8 cellular contexts compared by ENCODE assay signal in the genomic region with DNA sequence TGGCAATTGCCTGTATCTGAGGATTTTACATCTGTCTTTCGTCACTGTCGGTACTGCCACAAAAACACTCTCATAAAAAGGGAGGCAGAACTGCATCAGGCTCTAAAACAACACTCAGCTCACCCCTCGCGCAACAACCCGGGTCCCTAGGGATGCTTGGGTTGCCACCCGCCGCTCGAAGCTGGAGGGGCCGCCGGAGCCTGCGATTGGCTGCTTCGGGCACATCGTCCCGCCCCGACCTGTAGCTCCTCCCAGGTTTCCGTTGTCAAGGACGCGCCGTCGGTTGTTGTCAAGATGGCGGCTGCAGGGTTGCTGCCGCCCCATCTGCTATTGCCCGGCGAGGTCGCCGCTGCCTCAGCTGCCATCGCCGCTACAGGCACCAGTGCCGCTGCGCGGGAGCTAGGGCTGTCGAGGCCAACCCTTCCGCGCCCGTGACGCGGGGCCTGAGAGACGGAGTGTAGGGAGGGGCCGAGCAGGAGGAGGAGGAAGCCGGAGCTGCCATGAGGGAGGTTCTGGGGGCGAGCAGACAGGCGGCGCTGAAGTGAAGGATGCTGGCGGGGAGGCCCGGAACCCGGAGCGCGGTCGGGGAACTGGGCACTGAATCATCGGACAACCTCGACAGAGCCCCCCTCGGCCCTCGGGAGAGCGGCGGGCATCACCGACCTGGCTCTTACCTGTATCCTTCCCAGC. TPM values are rescaled to one million over a fixed set of nuclear protein-coding genes. Genes with fewer than 3 reads are reported as not detected.
DNase-seq lines count a peak whose midpoint lies in the region; ATAC-seq and TF ChIP-seq lines count a peak whose summit lies in the region.

A gene with protein sequence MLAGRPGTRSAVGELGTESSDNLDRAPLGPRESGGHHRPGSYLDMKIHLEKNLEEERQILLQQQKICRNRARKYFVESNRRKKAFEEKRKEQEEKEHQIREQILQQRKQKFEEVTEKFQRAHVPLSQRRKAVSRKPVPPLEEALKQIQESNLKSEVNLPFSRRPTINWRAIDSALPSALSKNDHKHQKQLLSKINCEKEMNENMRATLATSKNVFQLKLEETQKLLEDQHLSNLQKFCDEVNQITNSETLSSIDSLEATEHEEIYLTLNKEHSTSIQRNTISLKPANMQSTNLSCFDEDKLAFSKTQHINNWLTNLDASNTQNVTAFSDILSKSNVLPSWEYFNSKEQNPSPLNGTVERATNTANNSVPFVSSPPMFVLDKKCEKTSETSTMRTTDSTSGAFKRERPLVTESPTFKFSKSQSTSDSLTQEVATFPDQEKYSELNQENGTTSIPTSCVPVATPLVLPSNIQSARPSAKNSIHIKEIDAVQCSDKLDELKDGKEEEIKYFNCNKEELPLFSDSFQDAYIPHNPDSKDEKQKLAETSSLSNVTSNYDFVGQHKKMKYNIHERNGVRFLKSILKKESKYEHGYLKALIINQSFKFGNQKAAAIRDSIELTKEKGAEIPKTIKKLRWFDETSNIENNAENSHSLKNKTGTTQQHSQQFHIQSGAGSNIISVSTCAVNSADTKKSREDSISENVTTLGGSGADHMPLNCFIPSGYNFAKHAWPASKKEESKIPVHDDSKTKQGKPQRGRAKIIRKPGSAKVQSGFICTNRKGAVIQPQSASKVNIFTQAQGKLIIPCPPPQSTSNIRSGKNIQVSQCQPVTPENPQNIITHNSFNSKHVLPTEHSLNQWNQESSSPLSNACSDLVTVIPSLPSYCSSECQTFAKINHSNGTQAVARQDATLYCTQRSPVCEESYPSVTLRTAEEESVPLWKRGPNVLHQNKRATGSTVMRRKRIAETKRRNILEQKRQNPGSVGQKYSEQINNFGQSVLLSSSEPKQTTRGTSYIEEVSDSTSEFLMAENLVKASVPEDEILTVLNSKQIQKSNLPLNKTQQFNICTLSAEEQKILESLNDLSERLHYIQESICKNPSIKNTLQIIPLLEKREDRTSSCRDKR (plus strand): TSS at position 274 of the 690 bp plus-strand sequence. CDS start 275 bp downstream, at position 549.

- H3K27ac ChIP-seq in C4-2B, result peak within 1 kb of the TSS; percentile 63
- peak within 1 kb of the TSS; percentile 59 for H3K27ac ChIP-seq in endodermal cell (ENCODE audit: low read depth, low read length)

- peak within 1 kb of the TSS; percentile 93 for H3K27ac Mint-ChIP-seq in endodermal cell

- ATAC-seq in GM19452 (IDR thresholded peaks at IDR 0.05; ENCODE audit: unreplicated experiment) (peak; percentile 100), HG03575 (IDR thresholded peaks at IDR 0.05; ENCODE audit: extremely low read depth, insufficient number of reproducible peaks, low FRiP score, unreplicated experiment) (peak; percentile 93)

- peak within 1 kb of the TSS; percentile 58 for H3K9ac ChIP-seq in endodermal cell (ENCODE audit: extremely low read depth, low read length, poor library complexity, severe bottlenecking)

- no peaks in the 10 kb centered on the region for H3K27me3 ChIP-seq in endodermal cell (ENCODE audit: control insufficient read depth, insufficient read depth, low read length, poor library complexity, severe bottlenecking)

- peaks cover 18% of the 10 kb centered on the region for H3K4me1 Mint-ChIP-seq in endodermal cell

- TF ChIP-seq CTCF in C4-2B (conservative IDR thresholded peaks at IDR 0.05), result peak; percentile 50
- TF ChIP-seq CTCF in endodermal cell (conservative IDR thresholded peaks at IDR 0.05), result peak; percentile 61

- H3K4me1 ChIP-seq in endodermal cell (ENCODE audit: control insufficient read depth, insufficient read depth, low read length), result no peaks in the 10 kb centered on the region

- no peaks in the 10 kb centered on the region for H3K9me3 Mint-ChIP-seq in endodermal cell

- H3K9me3 ChIP-seq in endodermal cell (ENCODE audit: control insufficient read depth, low read length), result no peaks in the 10 kb centered on the region

- no peaks in the 10 kb centered on the region for H3K36me3 ChIP-seq in endodermal cell (ENCODE audit: control insufficient read depth, insufficient read depth, low read length)

- peak within 1 kb of the TSS; percentile 86 for H3K4me3 ChIP-seq in endodermal cell (ENCODE audit: low read length)

- DNase-seq in NCI-H82 treated with DMSO at 0.1 percent for 48 hours (lab: John Stamatoyannopoulos, UW; ENCODE audit: unreplicated experiment), result peak; percentile 67
- DNase-seq in activated CD8-positive, alpha-beta memory T cell treated with anti-CD3 and anti-CD28 coated beads, Interleukin-2, amount 50 U/mL, for 1 hour (ENCODE audit: extremely low read depth), result peak; percentile 78
- peak; percentile 98 for DNase-seq in endodermal cell
- peak; percentile 96 for DNase-seq in mesenteric fat pad (ENCODE audit: low spot score)
- DNase-seq in stimulated activated CD8-positive, alpha-beta memory T cell treated with anti-CD3 and anti-CD28 coated beads, Interleukin-15, amount 100 ng/mL, for 1 hour (ENCODE audit: low read depth), result peak; percentile 91

- H3K27me3 Mint-ChIP-seq in endodermal cell (ENCODE audit: insufficient read depth), result no peaks in the 10 kb centered on the region

- 0 to 1% methylated on average over 22 to 56 of the region's 56 CpGs for WGBS in endodermal cell (ENCODE audit: insufficient coverage in 1 of 2, insufficient read length in 1 of 2), 2 experiments

- peak within 1 kb of the TSS; percentile 84 for H3K4me3 Mint-ChIP-seq in endodermal cell

- H3K36me3 Mint-ChIP-seq in endodermal cell (ENCODE audit: low read depth), result no peaks in the 10 kb centered on the region

RNA-seq across cellular contexts. Expression of the gene that starts here (rescaled TPM):
- 1 to 10 TPM; 1.9 to 3.2 TPM for total RNA-seq in endodermal cell
- 4.1 TPM for polyA plus RNA-seq in endodermal cell (2013, experiment 1 of 2)
- 4.8 TPM for polyA plus RNA-seq in endodermal cell (2013, experiment 2 of 2)
- total RNA-seq in mesenteric fat pad, result 6.5 TPM

Comparison
In these comparisons a context has a peak if more than half of its experiments do, and no peak if none do; other contexts are left out.
1. Peak in every context shown above with its lines: DNase-seq, ATAC-seq, H3K4me3 ChIP-seq and H3K27ac ChIP-seq.